In genomic region chr2:176554107-176555048, GRCh38 we compare ENCODE assay signal across 8 cellular contexts.
DNase-seq lines count a peak whose midpoint lies in the region; ATAC-seq and TF ChIP-seq lines count a peak whose summit lies in the region.

No MANE protein-coding gene starts in this region.

- peak overlapping the region; percentile 83 for H3K4me3 ChIP-seq in MM.1S (ENCODE audit: low read length)
- H3K4me3 ChIP-seq in brain microvascular endothelial cell (ENCODE audit: low read depth, low read length) = peak overlapping the region; percentile 60

- H3F3A ChIP-seq in MM.1S (ENCODE audit: insufficient read depth, low read length) = peaks cover 13% of the 10 kb centered on the region

- H3K36me3 ChIP-seq in MM.1S (replicated peaks; ENCODE audit: insufficient read depth, low read length) (no peaks in the 10 kb centered on the region), brain microvascular endothelial cell (replicated peaks) (no peaks in the 10 kb centered on the region)

- H3K4me1 ChIP-seq in MM.1S (ENCODE audit: low read length) = peaks cover 13% of the 10 kb centered on the region

- H3K9me3 ChIP-seq in MM.1S (replicated peaks; ENCODE audit: insufficient read depth, low read length) = no peaks in the 10 kb centered on the region

- no peaks in the 10 kb centered on the region for H3K9me2 ChIP-seq in MM.1S (replicated peaks; ENCODE audit: insufficient read depth, low read length)

- TF ChIP-seq CTCF in GM12873 (IDR thresholded peaks at IDR 0.05; ENCODE audit: insufficient read depth, low read depth, low read length, missing control alignments) = peak; percentile 72
- TF ChIP-seq CTCF in MM.1S (IDR thresholded peaks at IDR 0.05; ENCODE audit: low read length) = peak; percentile 77
- peak; percentile 74 for TF ChIP-seq CTCF in brain microvascular endothelial cell (IDR thresholded peaks at IDR 0.05; ENCODE audit: low read depth, low read length, missing control alignments)

- DNase-seq in A172 (ENCODE audit: low spot score) (peak; percentile 64), MM.1S (peak; percentile 67), SK-N-DZ (ENCODE audit: low spot score) (peak; percentile 70), brain microvascular endothelial cell (peak; percentile 30), hippocampal formation (lab: John Stamatoyannopoulos, UW) (peak; percentile 26 to 76), sciatic nerve (ENCODE audit: low spot score) (no peak)

- H4K20me1 ChIP-seq in MM.1S (ENCODE audit: insufficient read depth, low read length) = no peaks in the 10 kb centered on the region

- in situ Hi-C loops in brain microvascular endothelial cell (cut with HindIII; ENCODE audit: low pct_ligation_motif_present, low sequenced_read_pairs) = no loop called here

- intact Hi-C loops in sciatic nerve (cut with DNase I) = loop anchor here (5.0 kb wide), 1 partner anchor 417 kb away; no protein-coding TSS in a partner anchor

- H2AFZ ChIP-seq in MM.1S (ENCODE audit: low read length) = peak overlapping the region; percentile 97

- H3K27ac ChIP-seq in MM.1S (ENCODE audit: low read length) (no peak overlapping the region), brain microvascular endothelial cell (no peak overlapping the region)

- H3K9ac ChIP-seq in MM.1S (ENCODE audit: low read length) = peak overlapping the region; percentile 28; the same call in 1 of the 2 replicates

- H3K27me3 ChIP-seq in MM.1S (replicated peaks; ENCODE audit: insufficient read depth, low read length) (no peaks in the 10 kb centered on the region), brain microvascular endothelial cell (replicated peaks) (peaks cover 9% of the 10 kb centered on the region)

- H3K79me2 ChIP-seq in MM.1S (ENCODE audit: low read length) = no peaks in the 10 kb centered on the region

- peak overlapping the region; percentile 97 for H3K4me2 ChIP-seq in MM.1S (ENCODE audit: low read depth, low read length)

- peak; percentile 74 for ATAC-seq in sciatic nerve
- ATAC-seq in GM21576 (IDR thresholded peaks at IDR 0.05; ENCODE audit: unreplicated experiment) = no peak
